ENCODE assay signal across 8 cellular contexts in the genomic region with DNA sequence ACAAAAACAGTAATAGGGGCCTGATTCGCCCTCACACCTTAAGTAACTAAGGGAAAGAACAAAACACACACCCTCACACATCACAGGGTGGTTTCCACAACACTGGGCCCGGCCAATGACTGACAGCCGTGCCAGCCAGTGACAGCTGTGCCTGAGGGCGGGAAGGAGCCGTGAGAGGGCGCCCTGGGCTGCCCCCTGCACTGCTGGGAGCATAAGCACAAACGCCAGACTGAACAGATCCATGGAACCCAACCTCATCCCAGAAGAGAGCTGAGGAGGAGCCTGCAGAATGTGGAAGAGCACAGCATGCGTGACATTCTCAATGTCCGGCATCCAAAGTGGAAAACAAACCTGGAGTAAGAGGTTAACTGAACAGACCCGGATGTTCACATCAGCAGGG. TPM values are rescaled to one million over a fixed set of nuclear protein-coding genes. Genes with fewer than 3 reads are reported as not detected.
A peak's percentile ranks its signal among the peaks of the same experiment; 100 is the strongest.
DNase-seq lines count a peak whose midpoint lies in the region; ATAC-seq, FAIRE-seq and TF ChIP-seq lines count a peak whose summit lies in the region.

No MANE protein-coding gene starts in this region.

- H3K27ac ChIP-seq in Panc1 (ENCODE audit: low read length) (no peak overlapping the region), kidney (ENCODE audit: low read depth in 2 of 2, low read length in 2 of 2) (no peak overlapping the region)

- H3K4me3 Mint-ChIP-seq in immature natural killer cell: peak overlapping the region; percentile 65 to 77 (median 68)

- intact Hi-C loops in Panc1 (cut with micrococcal nuclease; ENCODE audit: unreplicated experiment): no loop called here
- intact Hi-C loops in kidney (cut with DNase I): no loop called here

- no peak overlapping the region for H3K4me3 ChIP-seq in Panc1 (ENCODE audit: low read depth in 2 of 2, low read length in 2 of 2)
- H3K4me3 ChIP-seq in kidney (ENCODE audit: low read length in 2 of 2): no peak overlapping the region

- POLR2A ChIA-PET in Panc1 (lab: Charles Lee): no interaction called here

- H3K36me3 ChIP-seq in Panc1 (ENCODE audit: control insufficient read depth, insufficient read depth, low read length): peaks cover 48% of the 10 kb centered on the region
- peaks cover 55 to 68% of the 10 kb centered on the region in 2 donors for H3K36me3 ChIP-seq in kidney (ENCODE audit: control insufficient read depth in 1 of 2, insufficient read depth in 2 of 2, low read length in 2 of 2)

- H3K9ac ChIP-seq in kidney (ENCODE audit: low read length in 2 of 2): no peak overlapping the region

- H3K36me3 Mint-ChIP-seq in immature natural killer cell: peaks cover 25 to 60% (median 49%) of the 10 kb centered on the region in 3 donors

- CTCF ChIA-PET in Panc1 (lab: Charles Lee): no interaction called here

- peaks cover 51 to 65% of the 10 kb centered on the region in 2 donors for H3K4me1 Mint-ChIP-seq in immature natural killer cell

- H3K9me3 ChIP-seq in Panc1 (ENCODE audit: control insufficient read depth, insufficient read depth, low read depth, low read length) (no peaks in the 10 kb centered on the region), kidney (ENCODE audit: control insufficient read depth in 1 of 2, low read length in 2 of 2) (no peaks in the 10 kb centered on the region)

- TF ChIP-seq CTCF in Panc1 (IDR thresholded peaks at IDR 0.05) (no peak), kidney (IDR thresholded peaks at IDR 0.05; ENCODE audit: borderline replicate concordance, extremely low read depth, insufficient read depth) (no peak)

- in situ Hi-C loops in Panc1 (cut with HindIII; ENCODE audit: low pct_unique_long_range_greater_than_20kb, low sequenced_read_pairs): no loop called here

- peak overlapping the region; percentile 98 to 100 (median 100) for H3K27ac Mint-ChIP-seq in immature natural killer cell

- peak; percentile 90 for ATAC-seq in Panc1
- ATAC-seq in GM18909 (IDR thresholded peaks at IDR 0.05; ENCODE audit: poor library complexity, unreplicated experiment): no peak
- ATAC-seq in GM21737 (IDR thresholded peaks at IDR 0.05; ENCODE audit: unreplicated experiment): no peak

- peaks cover 0 to 1% (median 0%) of the 10 kb centered on the region in 6 donors for H3K9me3 Mint-ChIP-seq in immature natural killer cell

- H3K4me1 ChIP-seq in Panc1 (ENCODE audit: control insufficient read depth, insufficient read depth, low read length): no peaks in the 10 kb centered on the region
- peaks cover 0 to 6% of the 10 kb centered on the region in 2 donors for H3K4me1 ChIP-seq in kidney (ENCODE audit: control insufficient read depth in 1 of 2, insufficient read depth in 1 of 2, low read depth in 1 of 2, low read length in 2 of 2)

- peaks cover 11 to 38% (median 31%) of the 10 kb centered on the region in 3 donors for H3K27me3 Mint-ChIP-seq in immature natural killer cell (ENCODE audit: low read depth in 3 of 3)

- no peak for FAIRE-seq in kidney (lab: Jason Lieb, UNC)

- DNase-seq in Panc1 (ENCODE audit: low read depth, low spot score) (no peak), immature natural killer cell (peak; percentile 88 to 90 (median 89)), kidney (no peak), GF-D8 (lab: John Stamatoyannopoulos, UW) (no peak)
- peak; percentile 65 for DNase-seq in activated naive CD4-positive, alpha-beta T cell treated with anti-CD3 and anti-CD28 coated beads, Interleukin-2, amount 50 U/mL, for 16 hours
- DNase-seq in stimulated activated CD8-positive, alpha-beta memory T cell treated with anti-CD3 and anti-CD28 coated beads, Interleukin-12 subunit alpha, Interleukin-12 subunit beta, amount 100 ng/mL, for 24 hours (ENCODE audit: extremely low read depth): peak; percentile 46

- no peaks in the 10 kb centered on the region for H3K27me3 ChIP-seq in Panc1 (ENCODE audit: control insufficient read depth, insufficient read depth, low read length)

- BruUV-seq in Panc1 (replicated peaks; lab: Mats Ljungman, UMichigan): no TSS peak

RNA-seq across cellular contexts. Expression of gene CSNK1D, which starts 16.0 kb away (rescaled TPM):
- 234 TPM for total RNA-seq in Panc1 (2021; ENCODE audit: unreplicated experiment)
- polyA plus RNA-seq in Panc1 (2012; ENCODE audit: insufficient read length): 316 TPM
- 100 to 1,000 TPM in 1 of 3 donors, 10 to 100 TPM in 2; 48.9 to 130 (median 55.9) TPM for polyA plus RNA-seq in immature natural killer cell
- 160 TPM for total RNA-seq in kidney
- 69.7 TPM for polyA plus RNA-seq in kidney (ENCODE audit: insufficient read depth, low read depth, low replicate concordance)

RNA-seq across cellular contexts. Expression of gene SLC16A3, which starts 28.6 kb away (rescaled TPM):
- total RNA-seq in Panc1 (2021; ENCODE audit: unreplicated experiment) (581 TPM), kidney (85.7 TPM)
- polyA plus RNA-seq in Panc1 (2012; ENCODE audit: insufficient read length): 1,387 TPM
- polyA plus RNA-seq in immature natural killer cell (10 to 100 TPM in 1 of 3 donors, 1 to 10 TPM in 2; 5.8 to 12.2 (median 6.8) TPM), kidney (ENCODE audit: insufficient read depth, low read depth, low replicate concordance) (28.8 TPM)

RNA-seq across cellular contexts. Expression of gene CCDC57, which starts 44.8 kb away (rescaled TPM):
- total RNA-seq in Panc1 (2021; ENCODE audit: unreplicated experiment) (63.6 TPM), kidney (79.4 TPM)
- polyA plus RNA-seq in Panc1 (2012; ENCODE audit: insufficient read length): 59.2 TPM
- polyA plus RNA-seq in immature natural killer cell (10 to 100 TPM; 27.7 to 65.8 (median 28.8) TPM), kidney (ENCODE audit: insufficient read depth, low read depth, low replicate concordance) (46.7 TPM)

RNA-seq across cellular contexts. Expression of gene CD7, which starts 59.9 kb away (rescaled TPM):
- total RNA-seq in Panc1 (2021; ENCODE audit: unreplicated experiment) (0.77 TPM), kidney (9.2 TPM)
- polyA plus RNA-seq in Panc1 (2012; ENCODE audit: insufficient read length): 0.27 TPM
- polyA plus RNA-seq in immature natural killer cell (100 to 1,000 TPM; 278 to 589 (median 370) TPM), kidney (ENCODE audit: insufficient read depth, low read depth, low replicate concordance) (1.0 TPM)

Comparison
In these comparisons a context has a peak if more than half of its experiments do, and no peak if none do; other contexts are left out.
1. DNase-seq: peak in activated naive CD4-positive, alpha-beta T cell treated with anti-CD3 and anti-CD28 coated beads, Interleukin-2, amount 50 U/mL, for 16 hours (single experiment), immature natural killer cell (3 of 3) and stimulated activated CD8-positive, alpha-beta memory T cell treated with anti-CD3 and anti-CD28 coated beads, Interleukin-12 subunit alpha, Interleukin-12 subunit beta, amount 100 ng/mL, for 24 hours (single experiment); none in Panc1 (single experiment), kidney (single experiment) and GF-D8 (single experiment).